In the genomic region with DNA sequence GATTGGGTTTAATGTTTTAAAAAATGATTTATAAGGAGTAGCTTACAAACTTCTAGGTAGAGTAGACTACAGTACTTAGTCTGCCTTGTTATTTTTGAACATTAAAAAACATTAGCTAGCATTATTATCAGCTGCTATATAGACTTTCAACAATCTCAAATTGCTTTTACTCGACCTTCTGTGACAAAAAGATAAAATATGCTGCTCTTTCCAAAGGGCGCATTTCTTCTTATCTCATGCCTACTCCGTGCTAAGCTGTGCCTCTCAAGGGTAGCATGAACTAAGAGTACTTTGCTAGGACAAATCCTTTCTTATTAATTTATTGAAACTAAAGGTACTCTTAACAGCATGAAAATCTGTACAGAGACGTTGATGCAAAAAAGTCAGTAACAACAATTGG, we compare ENCODE assay signal across 33 cellular contexts.
"Had no signal": no experiment of that assay in that cellular context is flagged by ENCODE, and none has a peak within 500 bp of the region (broad histone marks: within the 10 kb centered on the region; RNA-seq: fewer than 3 reads in every experiment).

No MANE protein-coding gene starts in this region.

- H3K9me3 ChIP-seq: adrenal gland, body of pancreas, esophagus muscularis mucosa, gastrocnemius medialis, heart left ventricle had no signal

- ATAC-seq: activated CD4-positive, alpha-beta T cell treated with anti-CD3 and anti-CD28 coated beads for 36 hours; activated CD8-positive, alpha-beta memory T cell treated with anti-CD3 and anti-CD28 coated beads, Interleukin-2, amount 10 ng/mL, durations not matched to agents 7 days and 5 days; activated CD8-positive, alpha-beta T cell treated with anti-CD3 and anti-CD28 coated beads, Interleukin-2, amount 10 ng/mL, durations not matched to agents 7 days and 5 days; activated naive CD8-positive, alpha-beta T cell treated with anti-CD3 and anti-CD28 coated beads, Interleukin-2, amount 50 U/mL, for 24 hours; body of pancreas; foreskin keratinocyte; gastrocnemius medialis; heart left ventricle had no signal

- H3K4me3 Mint-ChIP-seq: activated CD4-positive, alpha-beta memory T cell treated with anti-CD3 and anti-CD28 coated beads for 36 hours; activated CD4-positive, alpha-beta T cell treated with anti-CD3 and anti-CD28 coated beads for 36 hours; activated CD4-positive, alpha-beta T cell treated with anti-CD3 and anti-CD28 coated beads, Interleukin-2, amount 10 ng/mL, durations not matched to agents 24 days and 14 days; activated CD8-positive, alpha-beta memory T cell treated with anti-CD3 and anti-CD28 coated beads, Interleukin-2, amount 10 ng/mL, durations not matched to agents 7 days and 5 days; activated CD8-positive, alpha-beta T cell treated with anti-CD3 and anti-CD28 coated beads, Interleukin-2, amount 10 ng/mL, durations not matched to agents 7 days and 5 days; activated naive CD4-positive, alpha-beta T cell treated with anti-CD3 and anti-CD28 coated beads for 36 hours; activated naive CD4-positive, alpha-beta T cell treated with anti-CD3 and anti-CD28 coated beads, Interleukin-2, amount 50 U/mL, for 24 hours; activated naive CD8-positive, alpha-beta T cell treated with anti-CD3 and anti-CD28 coated beads for 36 hours; activated naive CD8-positive, alpha-beta T cell treated with anti-CD3 and anti-CD28 coated beads, Interleukin-2, amount 50 U/mL, for 24 hours; activated T-helper 1 cell treated with anti-CD3 and anti-CD28 coated beads, Interleukin-12 subunit alpha, Interleukin-12 subunit beta, Interleukin-2, Interleukin-4 antibody, amounts not matched to agents 30 ng/mL and 10 ng/mL and 1 ng/mL, durations not matched to agents 14 hours and 24 hours and 36 hours; central memory CD8-positive, alpha-beta T cell; dendritic cell treated with granulocyte-macrophage colony-stimulating factor and Interleukin-4, amounts not matched to agents 40 ng/mL and 50 ng/mL, for 4 days; endodermal cell had no signal

- H3K4me1 Mint-ChIP-seq: activated CD4-positive, alpha-beta T cell treated with anti-CD3 and anti-CD28 coated beads for 36 hours; activated CD4-positive, alpha-beta T cell treated with anti-CD3 and anti-CD28 coated beads, Interleukin-2, amount 10 ng/mL, durations not matched to agents 24 days and 14 days; activated CD8-positive, alpha-beta memory T cell treated with anti-CD3 and anti-CD28 coated beads, Interleukin-2, amount 10 ng/mL, durations not matched to agents 7 days and 5 days; activated naive CD4-positive, alpha-beta T cell treated with anti-CD3 and anti-CD28 coated beads, Interleukin-2, amount 50 U/mL, for 24 hours; activated naive CD8-positive, alpha-beta T cell treated with anti-CD3 and anti-CD28 coated beads for 36 hours; activated naive CD8-positive, alpha-beta T cell treated with anti-CD3 and anti-CD28 coated beads, Interleukin-2, amount 50 U/mL, for 24 hours; central memory CD8-positive, alpha-beta T cell had no signal

- DNase-seq: activated CD4-positive, alpha-beta memory T cell treated with anti-CD3 and anti-CD28 coated beads for 36 hours; activated CD4-positive, alpha-beta T cell treated with anti-CD3 and anti-CD28 coated beads for 36 hours; activated CD4-positive, alpha-beta T cell treated with anti-CD3 and anti-CD28 coated beads, Interleukin-2, amount 10 ng/mL, durations not matched to agents 24 days and 14 days; activated CD4-positive, CD25-positive, alpha-beta regulatory T cell; activated CD4-positive, CD25-positive, alpha-beta regulatory T cell treated with anti-CD3 and anti-CD28 coated beads, Interleukin-2, amount 50 U/mL, for 72 hours; activated CD8-positive, alpha-beta memory T cell treated with anti-CD3 and anti-CD28 coated beads, Interleukin-2, amount 10 ng/mL, durations not matched to agents 7 days and 5 days; activated CD8-positive, alpha-beta memory T cell treated with anti-CD3 and anti-CD28 coated beads, Interleukin-2, amount 50 U/mL, for 4 hours; activated CD8-positive, alpha-beta T cell treated with anti-CD3 and anti-CD28 coated beads, Interleukin-2, amount 10 ng/mL, durations not matched to agents 7 days and 5 days; activated effector memory CD4-positive, alpha-beta T cell treated with anti-CD3 and anti-CD28 coated beads, Interleukin-2, amount 50 U/mL, for 16 hours; activated naive CD4-positive, alpha-beta T cell treated with anti-CD3 and anti-CD28 coated beads for 36 hours; activated naive CD8-positive, alpha-beta T cell treated with anti-CD3 and anti-CD28 coated beads for 36 hours; activated naive CD8-positive, alpha-beta T cell treated with anti-CD3 and anti-CD28 coated beads, Interleukin-2, amount 50 U/mL, for 24 hours; activated T-cell treated with anti-CD3 and anti-CD28 coated beads, Interleukin-2, amount 50 U/mL, for 1 hour; activated T-cell treated with anti-CD3 and anti-CD28 coated beads, Interleukin-2, amount 50 U/mL, for 48 hours; amygdala; aorta; body of pancreas; dorsolateral prefrontal cortex; effector memory CD4-positive, alpha-beta T cell; endodermal cell; foreskin keratinocyte; gastrocnemius medialis; glutamatergic neuron; heart left ventricle; T-helper 2 cell had no signal

- H3K27me3 ChIP-seq: adrenal gland, body of pancreas, dorsolateral prefrontal cortex, esophagus muscularis mucosa, foreskin keratinocyte, gastrocnemius medialis, heart left ventricle had no signal

- H3K4me1 ChIP-seq: body of pancreas, esophagus muscularis mucosa, foreskin keratinocyte, gastrocnemius medialis had no signal

- H3K27ac Mint-ChIP-seq: activated CD4-positive, alpha-beta memory T cell treated with anti-CD3 and anti-CD28 coated beads for 36 hours; activated CD4-positive, alpha-beta T cell treated with anti-CD3 and anti-CD28 coated beads for 36 hours; activated CD4-positive, alpha-beta T cell treated with anti-CD3 and anti-CD28 coated beads, Interleukin-2, amount 10 ng/mL, durations not matched to agents 24 days and 14 days; activated CD8-positive, alpha-beta memory T cell treated with anti-CD3 and anti-CD28 coated beads, Interleukin-2, amount 10 ng/mL, durations not matched to agents 7 days and 5 days; activated CD8-positive, alpha-beta T cell treated with anti-CD3 and anti-CD28 coated beads, Interleukin-2, amount 10 ng/mL, durations not matched to agents 7 days and 5 days; activated naive CD4-positive, alpha-beta T cell treated with anti-CD3 and anti-CD28 coated beads for 36 hours; activated naive CD4-positive, alpha-beta T cell treated with anti-CD3 and anti-CD28 coated beads, Interleukin-2, amount 50 U/mL, for 24 hours; activated naive CD8-positive, alpha-beta T cell treated with anti-CD3 and anti-CD28 coated beads for 36 hours; activated naive CD8-positive, alpha-beta T cell treated with anti-CD3 and anti-CD28 coated beads, Interleukin-2, amount 50 U/mL, for 24 hours; activated T-helper 1 cell treated with anti-CD3 and anti-CD28 coated beads, Interleukin-12 subunit alpha, Interleukin-12 subunit beta, Interleukin-2, Interleukin-4 antibody, amounts not matched to agents 30 ng/mL and 10 ng/mL and 1 ng/mL, durations not matched to agents 14 hours and 24 hours and 36 hours; activated T-helper 2 cell treated with anti-CD3 and anti-CD28 coated beads, Interferon-gamma antibody, Interleukin-2, Interleukin-4, amounts not matched to agents 10 μg/mL and 5 μg/mL and 100 μg/mL, durations not matched to agents 14 hours and 24 hours and 36 hours; dendritic cell treated with granulocyte-macrophage colony-stimulating factor and Interleukin-4, amounts not matched to agents 40 ng/mL and 50 ng/mL, for 4 days; endodermal cell had no signal

- H3K27me3 Mint-ChIP-seq: activated CD4-positive, alpha-beta T cell treated with anti-CD3 and anti-CD28 coated beads for 36 hours; activated naive CD8-positive, alpha-beta T cell treated with anti-CD3 and anti-CD28 coated beads, Interleukin-2, amount 50 U/mL, for 24 hours; central memory CD8-positive, alpha-beta T cell; dendritic cell treated with granulocyte-macrophage colony-stimulating factor and Interleukin-4, amounts not matched to agents 40 ng/mL and 50 ng/mL, for 4 days had no signal

- H3K36me3 Mint-ChIP-seq: activated CD4-positive, alpha-beta memory T cell treated with anti-CD3 and anti-CD28 coated beads for 36 hours; activated CD8-positive, alpha-beta memory T cell treated with anti-CD3 and anti-CD28 coated beads, Interleukin-2, amount 10 ng/mL, durations not matched to agents 7 days and 5 days; activated naive CD4-positive, alpha-beta T cell treated with anti-CD3 and anti-CD28 coated beads, Interleukin-2, amount 50 U/mL, for 24 hours; activated naive CD8-positive, alpha-beta T cell treated with anti-CD3 and anti-CD28 coated beads for 36 hours had no signal

- H3K4me3 ChIP-seq: adrenal gland, body of pancreas, coronary artery, dorsolateral prefrontal cortex, esophagus muscularis mucosa, gastrocnemius medialis, heart left ventricle had no signal

- H3K9me3 Mint-ChIP-seq: activated CD4-positive, alpha-beta memory T cell treated with anti-CD3 and anti-CD28 coated beads for 36 hours; activated CD4-positive, alpha-beta T cell treated with anti-CD3 and anti-CD28 coated beads, Interleukin-2, amount 10 ng/mL, durations not matched to agents 24 days and 14 days; activated naive CD4-positive, alpha-beta T cell treated with anti-CD3 and anti-CD28 coated beads for 36 hours; activated naive CD4-positive, alpha-beta T cell treated with anti-CD3 and anti-CD28 coated beads, Interleukin-2, amount 50 U/mL, for 24 hours; activated naive CD8-positive, alpha-beta T cell treated with anti-CD3 and anti-CD28 coated beads for 36 hours; activated naive CD8-positive, alpha-beta T cell treated with anti-CD3 and anti-CD28 coated beads, Interleukin-2, amount 50 U/mL, for 24 hours; activated T-helper 1 cell treated with anti-CD3 and anti-CD28 coated beads, Interleukin-12 subunit alpha, Interleukin-12 subunit beta, Interleukin-2, Interleukin-4 antibody, amounts not matched to agents 30 ng/mL and 10 ng/mL and 1 ng/mL, durations not matched to agents 14 hours and 24 hours and 36 hours; activated T-helper 2 cell treated with anti-CD3 and anti-CD28 coated beads, Interferon-gamma antibody, Interleukin-2, Interleukin-4, amounts not matched to agents 10 μg/mL and 5 μg/mL and 100 μg/mL, durations not matched to agents 14 hours and 24 hours and 36 hours; central memory CD8-positive, alpha-beta T cell; dendritic cell treated with granulocyte-macrophage colony-stimulating factor and Interleukin-4, amounts not matched to agents 40 ng/mL and 50 ng/mL, for 4 days; endodermal cell had no signal

- H3K27ac ChIP-seq: adrenal gland, body of pancreas, coronary artery, dorsolateral prefrontal cortex, esophagus muscularis mucosa, foreskin keratinocyte, gastrocnemius medialis, heart left ventricle had no signal
